In the genomic region with DNA sequence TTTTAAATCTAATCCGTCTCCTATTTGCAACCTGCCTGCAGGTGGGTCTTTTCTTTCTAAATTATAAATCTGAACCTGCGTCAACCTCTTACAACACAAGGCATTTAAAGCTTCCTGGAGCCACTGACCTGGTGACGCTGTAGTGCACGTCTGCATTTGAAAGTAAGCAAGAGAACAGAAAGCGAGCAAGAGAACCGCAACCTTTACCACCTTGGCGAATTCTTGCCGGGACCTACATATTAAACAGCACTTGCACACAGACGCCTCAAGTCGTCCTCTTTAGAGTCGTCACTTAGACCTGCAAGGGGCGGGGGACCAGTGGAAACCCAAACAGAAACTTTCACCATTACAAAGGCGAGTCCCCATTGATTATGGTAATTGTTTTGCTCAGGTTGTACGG, we compare ENCODE assay signal across 8 cellular contexts. TPM values are rescaled to one million over a fixed set of nuclear protein-coding genes. Genes with fewer than 3 reads are reported as not detected.
DNase-seq lines count a peak whose midpoint lies in the region; ATAC-seq and TF ChIP-seq lines count a peak whose summit lies in the region.

No MANE protein-coding gene starts in this region.

- no peaks in the 10 kb centered on the region for H3K9me3 ChIP-seq in left lung

- peak; percentile 63 for ATAC-seq in activated T-helper 17 cell treated with anti-CD3 and anti-CD28 coated beads, Interleukin-2, amount 50 U/mL, for 72 hours (replicated peaks)
- ATAC-seq in left lung (peak; percentile 54), omental fat pad (ENCODE audit: low FRiP score) (no peak)

- intact Hi-C loops in left lung (cut with DNase I) (no loop called here), CD14-positive monocyte (cut with micrococcal nuclease) (no loop called here)

- no peak overlapping the region for H3K27ac ChIP-seq in left lung

- H3K4me3 Mint-ChIP-seq in activated T-helper 17 cell treated with anti-CD3 and anti-CD28 coated beads, Interleukin-2, amount 50 U/mL, for 72 hours = peak overlapping the region; percentile 34
- peak overlapping the region in 1 of 2 donors; percentile 73 for H3K4me3 Mint-ChIP-seq in CD14-positive monocyte

- peak overlapping the region in 1 of 2 donors; percentile 8 for H3K4me3 ChIP-seq in left lung

- H3K27ac Mint-ChIP-seq in activated T-helper 17 cell treated with anti-CD3 and anti-CD28 coated beads, Interleukin-2, amount 50 U/mL, for 72 hours = no peak overlapping the region
- H3K27ac Mint-ChIP-seq in CD14-positive monocyte = no peak overlapping the region

- no peaks in the 10 kb centered on the region for H3K36me3 Mint-ChIP-seq in activated T-helper 17 cell treated with anti-CD3 and anti-CD28 coated beads, Interleukin-2, amount 50 U/mL, for 72 hours (ENCODE audit: low read depth)
- H3K36me3 Mint-ChIP-seq in CD14-positive monocyte = no peaks in the 10 kb centered on the region

- peak; percentile 23 for DNase-seq in stimulated activated CD4-positive, alpha-beta T cell treated with anti-CD3 and anti-CD28 coated beads, Interleukin-1b, Interleukin-23, amount 100 ng/mL, for 48 hours
- DNase-seq in stimulated activated CD4-positive, alpha-beta T cell treated with anti-CD3 and anti-CD28 coated beads, Interleukin-4, amount 100 ng/mL, for 1 hour = no peak
- DNase-seq in left lung (no peak), CD14-positive monocyte (ENCODE audit: low spot score) (no peak), SIG-M5 treated with dmso at 0.1 percent for 504 hours (lab: John Stamatoyannopoulos, UW; ENCODE audit: unreplicated experiment) (no peak), epidermal melanocyte (ENCODE audit: insufficient read length, low spot score) (no peak), omental fat pad (ENCODE audit: low spot score) (no peak)

- no peaks in the 10 kb centered on the region for H3K36me3 ChIP-seq in left lung

- H3K4me1 Mint-ChIP-seq in activated T-helper 17 cell treated with anti-CD3 and anti-CD28 coated beads, Interleukin-2, amount 50 U/mL, for 72 hours = no peaks in the 10 kb centered on the region
- H3K4me1 Mint-ChIP-seq in CD14-positive monocyte = peaks cover 3% of the 10 kb centered on the region

- no peaks in the 10 kb centered on the region for H3K9me3 Mint-ChIP-seq in activated T-helper 17 cell treated with anti-CD3 and anti-CD28 coated beads, Interleukin-2, amount 50 U/mL, for 72 hours
- H3K9me3 Mint-ChIP-seq in CD14-positive monocyte = peaks cover 0 to 8% (median 0%) of the 10 kb centered on the region in 7 donors

- peaks cover 0 to 56% of the 10 kb centered on the region in 2 donors for H3K27me3 ChIP-seq in left lung

- no peaks in the 10 kb centered on the region for H3K4me1 ChIP-seq in left lung

- H3K27me3 Mint-ChIP-seq in activated T-helper 17 cell treated with anti-CD3 and anti-CD28 coated beads, Interleukin-2, amount 50 U/mL, for 72 hours = peaks cover 29% of the 10 kb centered on the region
- H3K27me3 Mint-ChIP-seq in CD14-positive monocyte (ENCODE audit: low read depth in 3 of 3) = peaks cover 52 to 80% (median 62%) of the 10 kb centered on the region in 3 donors

- TF ChIP-seq CTCF in left lung (IDR thresholded peaks at IDR 0.05) (no peak), CD14-positive monocyte (IDR thresholded peaks at IDR 0.05) (no peak), omental fat pad (IDR thresholded peaks at IDR 0.05) (no peak)

RNA-seq across cellular contexts. Expression of gene GLI3, which starts 9.5 kb away (rescaled TPM):
- total RNA-seq in activated T-helper 17 cell treated with anti-CD3 and anti-CD28 coated beads, Interleukin-2, amount 50 U/mL, for 72 hours = under 1 TPM; 0.17 to 0.74 TPM
- total RNA-seq in left lung (10 to 100 TPM; 20.3 to 29.5 TPM), omental fat pad (10 to 100 TPM in 3 of 4 donors, 1 to 10 TPM in 1; 10.0 to 19.2 (median 14.6) TPM)
- polyA plus RNA-seq in CD14-positive monocyte = not detected

Comparison
In these comparisons a context has a peak if more than half of its experiments do, and no peak if none do; other contexts are left out.
1. RNA of gene GLI3, which starts 9.5 kb away (total RNA-seq): 20.3 to 29.5 TPM in left lung and 10.0 to 19.2 TPM in omental fat pad; 0.17 to 0.74 TPM in activated T-helper 17 cell treated with anti-CD3 and anti-CD28 coated beads, Interleukin-2, amount 50 U/mL, for 72 hours; every median in the first group is over 4 times any median in the second.